ENCODE assay signal across 17 cellular contexts in genomic region chr11:69377953-69378302, GRCh38.
DNase-seq lines count a peak whose midpoint lies in the region; ATAC-seq and TF ChIP-seq lines count a peak whose summit lies in the region.
"Had no signal": no experiment of that assay in that cellular context is flagged by ENCODE, and none has a peak within 500 bp of the region (broad histone marks: within the 10 kb centered on the region; RNA-seq: fewer than 3 reads in every experiment).

No MANE protein-coding gene starts in this region.

- no peak overlapping the region for H3K4me3 ChIP-seq in osteoblast (ENCODE audit: insufficient read depth, low read length)
- no peak overlapping the region for H3K4me3 ChIP-seq in coronary artery
- H3K4me3 ChIP-seq: HAP-1, K562 had no signal

- no peaks in the 10 kb centered on the region for H3K36me3 Mint-ChIP-seq in CD14-positive monocyte
- H3K36me3 Mint-ChIP-seq: CD4-positive, CD25-positive, alpha-beta regulatory T cell had no signal

- H3K27ac ChIP-seq in epithelial cell of prostate (peak overlapping the region; percentile 32), osteoblast (ENCODE audit: low read depth, low read length) (no peak overlapping the region), coronary artery (no peak overlapping the region)

- no peaks in the 10 kb centered on the region for H3K79me2 ChIP-seq in osteoblast (ENCODE audit: insufficient read depth, low read length)

- ATAC-seq in GM18867 (IDR thresholded peaks at IDR 0.05; ENCODE audit: unreplicated experiment) = no peak
- ATAC-seq: K562 had no signal

- no peaks in the 10 kb centered on the region for H3K36me3 ChIP-seq in osteoblast (ENCODE audit: insufficient read depth, low read length)
- H3K36me3 ChIP-seq: HAP-1 had no signal

- no peak overlapping the region for H3K27ac Mint-ChIP-seq in CD14-positive monocyte
- H3K27ac Mint-ChIP-seq: CD4-positive, CD25-positive, alpha-beta regulatory T cell had no signal

- no peak overlapping the region for H2AFZ ChIP-seq in osteoblast (ENCODE audit: low read length)

- in situ Hi-C loops in ACHN (cut with HindIII; ENCODE audit: low pct_ligation_motif_present, low pct_unique_long_range_greater_than_20kb, low sequenced_read_pairs) = no loop called here

- peak; percentile 58 for DNase-seq in activated effector memory CD4-positive, alpha-beta T cell treated with anti-CD3 and anti-CD28 coated beads, Interleukin-2, amount 50 U/mL, for 16 hours
- no peak for DNase-seq in activated effector memory CD4-positive, alpha-beta T cell treated with Interleukin-2 at 50 U/mL for 16 hours
- DNase-seq in CD14-positive monocyte (ENCODE audit: low spot score) (peak; percentile 19), epithelial cell of prostate (ENCODE audit: low read depth, low spot score) (no peak), osteoblast (ENCODE audit: insufficient read length, low spot score, missing footprints) (peak; percentile 66), coronary artery (ENCODE audit: low spot score) (no peak), ACHN (no peak)
- DNase-seq: Calu3; CD4-positive, CD25-positive, alpha-beta regulatory T cell; NCI-H1048; NCI-H146; NCI-H446 treated with DMSO at 0.1 percent for 48 hours; NCI-H748 treated with DMSO at 0.1 percent for 48 hours; SHP77 treated with DMSO at 0.1 percent for 48 hours had no signal

- peaks cover 19% of the 10 kb centered on the region for H3K4me1 Mint-ChIP-seq in CD14-positive monocyte

- no peaks in the 10 kb centered on the region for H3K4me1 ChIP-seq in osteoblast (ENCODE audit: insufficient read depth, low read length)
- H3K4me1 ChIP-seq: HAP-1 had no signal

- H3K27me3 Mint-ChIP-seq in CD14-positive monocyte (ENCODE audit: low read depth in 3 of 3) = peaks cover 0 to 3% (median 1%) of the 10 kb centered on the region in 3 donors
- H3K27me3 Mint-ChIP-seq: CD4-positive, CD25-positive, alpha-beta regulatory T cell had no signal

- TF ChIP-seq CTCF in CD14-positive monocyte (IDR thresholded peaks at IDR 0.05) (no peak), osteoblast (IDR thresholded peaks at IDR 0.05; ENCODE audit: extremely low read depth, low read depth, low read length) (no peak), coronary artery (IDR thresholded peaks at IDR 0.05) (no peak)

- H4K20me1 ChIP-seq in osteoblast (ENCODE audit: insufficient read depth, low read length) = no peaks in the 10 kb centered on the region

- H3K9me3 Mint-ChIP-seq in CD14-positive monocyte = peaks cover 0 to 5% (median 0%) of the 10 kb centered on the region in 7 donors
- H3K9me3 Mint-ChIP-seq: CD4-positive, CD25-positive, alpha-beta regulatory T cell had no signal

- intact Hi-C loops in CD14-positive monocyte (cut with micrococcal nuclease) = no loop called here

- H3K4me3 Mint-ChIP-seq in CD14-positive monocyte = no peak overlapping the region

- no peaks in the 10 kb centered on the region for H3K27me3 ChIP-seq in osteoblast (ENCODE audit: insufficient read depth, low read length)

- no peak overlapping the region for H3K4me2 ChIP-seq in osteoblast (ENCODE audit: insufficient read depth, low read length)

- H3K9me3 ChIP-seq in osteoblast (ENCODE audit: low read depth, low read length) = no peaks in the 10 kb centered on the region
- H3K9me3 ChIP-seq: HAP-1 had no signal

Comparison
In these comparisons a context has a peak if more than half of its experiments do, and no peak if none do; other contexts are left out.
1. DNase-seq: peak in activated effector memory CD4-positive, alpha-beta T cell treated with anti-CD3 and anti-CD28 coated beads, Interleukin-2, amount 50 U/mL, for 16 hours (single experiment), CD14-positive monocyte (single experiment) and osteoblast (single experiment); none in activated effector memory CD4-positive, alpha-beta T cell treated with Interleukin-2 at 50 U/mL for 16 hours (single experiment), epithelial cell of prostate (single experiment), coronary artery (single experiment) and ACHN (single experiment).